27 cellular contexts compared by ENCODE assay signal in genomic region chr2:213089438-213089837, GRCh38.
DNase-seq lines count a peak whose midpoint lies in the region; ATAC-seq and TF ChIP-seq lines count a peak whose summit lies in the region.
"Had no signal": no experiment of that assay in that cellular context is flagged by ENCODE, and none has a peak within 500 bp of the region (broad histone marks: within the 10 kb centered on the region; RNA-seq: fewer than 3 reads in every experiment).

No MANE protein-coding gene starts in this region.

- ATAC-seq in lower lobe of right lung, result no peak
- no peak for ATAC-seq in HG02885 (IDR thresholded peaks at IDR 0.05; ENCODE audit: poor library complexity, unreplicated experiment)
- ATAC-seq: activated CD8-positive, alpha-beta memory T cell treated with anti-CD3 and anti-CD28 coated beads, Interleukin-2, amount 10 ng/mL, durations not matched to agents 7 days and 5 days; K562; Right ventricle myocardium inferior; WTC11 had no signal

- H3K27me3 Mint-ChIP-seq in activated naive CD8-positive, alpha-beta T cell, result no peaks in the 10 kb centered on the region
- no peaks in the 10 kb centered on the region for H3K27me3 Mint-ChIP-seq in activated naive CD8-positive, alpha-beta T cell treated with anti-CD3 and anti-CD28 coated beads for 36 hours
- H3K27me3 Mint-ChIP-seq: activated CD8-positive, alpha-beta memory T cell treated with anti-CD3 and anti-CD28 coated beads, Interleukin-2, amount 10 ng/mL, durations not matched to agents 7 days and 5 days; B cell had no signal

- no peaks in the 10 kb centered on the region for H3K9me3 ChIP-seq in lower lobe of right lung
- H3K9me3 ChIP-seq: esophagus muscularis mucosa, HAP-1, prostate gland, transverse colon had no signal

- H3K27ac ChIP-seq in lower lobe of right lung, result no peak overlapping the region
- H3K27ac ChIP-seq: esophagus muscularis mucosa, prostate gland, transverse colon had no signal

- no peaks in the 10 kb centered on the region for H3K9me3 Mint-ChIP-seq in activated naive CD8-positive, alpha-beta T cell (ENCODE audit: low read depth)
- no peaks in the 10 kb centered on the region for H3K9me3 Mint-ChIP-seq in activated naive CD8-positive, alpha-beta T cell treated with anti-CD3 and anti-CD28 coated beads for 36 hours
- H3K9me3 Mint-ChIP-seq: activated naive CD8-positive, alpha-beta T cell treated with anti-CD3 and anti-CD28 coated beads, Interleukin-2, amount 10 ng/mL, durations not matched to agents 7 days and 5 days; endodermal cell; WTC11 had no signal

- no peaks in the 10 kb centered on the region for H3K4me1 ChIP-seq in lower lobe of right lung
- H3K4me1 ChIP-seq: HAP-1, prostate gland, transverse colon had no signal

- H3K4me1 Mint-ChIP-seq in activated naive CD8-positive, alpha-beta T cell (ENCODE audit: low read depth), result peaks cover 10% of the 10 kb centered on the region
- H3K4me1 Mint-ChIP-seq in activated naive CD8-positive, alpha-beta T cell treated with anti-CD3 and anti-CD28 coated beads for 36 hours, result peaks cover 18% of the 10 kb centered on the region
- H3K4me1 Mint-ChIP-seq: activated CD8-positive, alpha-beta memory T cell treated with anti-CD3 and anti-CD28 coated beads, Interleukin-2, amount 10 ng/mL, durations not matched to agents 7 days and 5 days had no signal

- no peaks in the 10 kb centered on the region for H3K36me3 ChIP-seq in lower lobe of right lung
- H3K36me3 ChIP-seq: esophagus muscularis mucosa, HAP-1, prostate gland, transverse colon had no signal

- H3K4me3 Mint-ChIP-seq in activated naive CD8-positive, alpha-beta T cell, result no peak overlapping the region
- no peak overlapping the region for H3K4me3 Mint-ChIP-seq in activated naive CD8-positive, alpha-beta T cell treated with anti-CD3 and anti-CD28 coated beads for 36 hours
- H3K4me3 Mint-ChIP-seq: activated CD8-positive, alpha-beta memory T cell treated with anti-CD3 and anti-CD28 coated beads, Interleukin-2, amount 10 ng/mL, durations not matched to agents 7 days and 5 days; activated naive CD8-positive, alpha-beta T cell treated with anti-CD3 and anti-CD28 coated beads, Interleukin-2, amount 10 ng/mL, durations not matched to agents 7 days and 5 days; B cell; endodermal cell; WTC11 had no signal

- no peak for DNase-seq in activated naive CD8-positive, alpha-beta T cell treated with anti-CD3 and anti-CD28 coated beads for 36 hours
- DNase-seq in amniotic epithelial cell (ENCODE audit: low read depth), result peak; percentile 13
- peak; percentile 36 to 61 for DNase-seq in foreskin fibroblast
- DNase-seq in lower lobe of right lung, result no peak
- no peak for DNase-seq in SKM-1 (lab: John Stamatoyannopoulos, UW; ENCODE audit: unreplicated experiment)
- DNase-seq in activated naive CD4-positive, alpha-beta T cell (lab: John Stamatoyannopoulos, UW), result no peak
- DNase-seq: 8988T; activated CD4-positive, alpha-beta T cell treated with anti-CD3 and anti-CD28 coated beads, Interleukin-2, amount 50 U/mL, for 1 hour; activated CD8-positive, alpha-beta memory T cell treated with anti-CD3 and anti-CD28 coated beads, Interleukin-2, amount 10 ng/mL, durations not matched to agents 7 days and 5 days; activated naive CD8-positive, alpha-beta T cell treated with anti-CD3 and anti-CD28 coated beads, Interleukin-2, amount 10 ng/mL, durations not matched to agents 7 days and 5 days; cortex of kidney; DMS53; endodermal cell; glutamatergic neuron; mammary epithelial cell; NCI-H1436 treated with DMSO at 0.1 percent for 48 hours; transverse colon had no signal

- TF ChIP-seq CTCF in foreskin fibroblast (IDR thresholded peaks at IDR 0.05; ENCODE audit: low read depth, low read length), result no peak
- TF ChIP-seq CTCF in lower lobe of right lung (IDR thresholded peaks at IDR 0.05), result no peak

- H3K4me3 ChIP-seq in foreskin fibroblast (ENCODE audit: low read depth in 1 of 2, low read length in 2 of 2), result no peak overlapping the region
- H3K4me3 ChIP-seq in lower lobe of right lung, result no peak overlapping the region
- H3K4me3 ChIP-seq: esophagus muscularis mucosa, GM12878, HAP-1, K562, prostate gland, transverse colon had no signal

- H3K27ac Mint-ChIP-seq in activated naive CD8-positive, alpha-beta T cell, result peak overlapping the region; percentile 67
- H3K27ac Mint-ChIP-seq in activated naive CD8-positive, alpha-beta T cell treated with anti-CD3 and anti-CD28 coated beads for 36 hours, result no peak overlapping the region
- H3K27ac Mint-ChIP-seq: activated CD8-positive, alpha-beta memory T cell treated with anti-CD3 and anti-CD28 coated beads, Interleukin-2, amount 10 ng/mL, durations not matched to agents 7 days and 5 days; B cell; endodermal cell had no signal

- peaks cover 3% of the 10 kb centered on the region for H3K36me3 Mint-ChIP-seq in activated naive CD8-positive, alpha-beta T cell
- peaks cover 7% of the 10 kb centered on the region for H3K36me3 Mint-ChIP-seq in activated naive CD8-positive, alpha-beta T cell treated with anti-CD3 and anti-CD28 coated beads for 36 hours
- H3K36me3 Mint-ChIP-seq: activated CD8-positive, alpha-beta memory T cell treated with anti-CD3 and anti-CD28 coated beads, Interleukin-2, amount 10 ng/mL, durations not matched to agents 7 days and 5 days; WTC11 had no signal

- H3K27me3 ChIP-seq in lower lobe of right lung (ENCODE audit: low read depth), result no peaks in the 10 kb centered on the region
- H3K27me3 ChIP-seq: esophagus muscularis mucosa, transverse colon had no signal

- intact Hi-C loops in lower lobe of right lung (cut with DNase I), result no loop called here

Comparison
In these comparisons a context has a peak if more than half of its experiments do, and no peak if none do; other contexts are left out.
1. DNase-seq: peak in amniotic epithelial cell (single experiment) and foreskin fibroblast (2 of 2); none in activated naive CD8-positive, alpha-beta T cell treated with anti-CD3 and anti-CD28 coated beads for 36 hours (single experiment), lower lobe of right lung (single experiment), SKM-1 (single experiment) and activated naive CD4-positive, alpha-beta T cell (0 of 4).